ENCODE assay signal across 1 cellular context in genomic region chr4:76386566-76387305, GRCh38.
TF ChIP-seq lines count a peak whose summit lies in the region.

No MANE protein-coding gene starts in this region.

TF ChIP-seq in K562, 482 proteins besides CTCF, POLR2A, EP300 and RAD21:
- TF ChIP-seq ZNF507 (tag; conservative IDR thresholded peaks at IDR 0.05) = no peak
- TF ChIP-seq MIER1 (IDR thresholded peaks at IDR 0.05; ENCODE audit: low read depth) = no peak
- no peak for TF ChIP-seq STAT5B (CRISPR knock-in tag; IDR thresholded peaks at IDR 0.05)
- TF ChIP-seq MTA3 (IDR thresholded peaks at IDR 0.05; ENCODE audit: borderline replicate concordance) = no peak
- TF ChIP-seq TAF15 (IDR thresholded peaks at IDR 0.05; ENCODE audit: low read depth, low read length) = no peak
- no peak for TF ChIP-seq ZNF124 (CRISPR knock-in tag; IDR thresholded peaks at IDR 0.05)
TF ChIP-seq in K562: peak in this region for 0.
